In the genomic region with DNA sequence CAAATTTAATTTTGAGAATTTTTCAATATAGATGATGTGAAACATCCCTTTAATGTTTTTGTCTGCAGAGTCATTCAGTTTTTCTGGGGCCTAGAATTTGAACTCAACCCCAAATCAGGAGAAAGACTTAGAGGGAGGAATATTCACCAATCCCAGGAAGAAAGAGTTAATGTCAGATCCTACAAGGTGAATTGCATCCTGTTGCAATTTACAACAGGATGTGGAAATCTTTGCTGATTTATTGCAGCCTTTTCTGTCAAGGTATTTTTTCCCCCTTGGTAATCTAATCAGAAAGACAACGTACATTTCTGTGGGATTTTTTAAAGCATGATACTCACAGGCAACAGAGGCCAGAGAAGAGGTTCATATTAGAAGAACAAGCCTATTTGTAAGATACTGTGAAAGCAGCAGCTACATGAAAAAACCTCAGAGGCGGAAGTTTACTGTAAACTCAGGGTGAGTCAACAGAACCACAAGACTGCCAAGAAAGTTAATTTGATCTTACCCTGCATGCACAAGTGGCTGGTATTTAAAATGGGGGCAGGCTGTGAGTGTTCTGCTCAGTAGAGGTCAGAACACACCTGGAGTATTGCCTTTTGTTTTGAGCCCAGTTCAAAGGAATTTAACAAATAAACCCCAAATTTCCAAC, we compare ENCODE assay signal across 9 cellular contexts.
DNase-seq lines count a peak whose midpoint lies in the region; ATAC-seq, FAIRE-seq and TF ChIP-seq lines count a peak whose summit lies in the region.
"Had no signal": no experiment of that assay in that cellular context is flagged by ENCODE, and none has a peak within 500 bp of the region (broad histone marks: within the 10 kb centered on the region; RNA-seq: fewer than 3 reads in every experiment).

No MANE protein-coding gene starts in this region.

- H3K27ac ChIP-seq in psoas muscle (peak overlapping the region; percentile 82), substantia nigra (ENCODE audit: low read depth, low read length, poor library complexity, severe bottlenecking) (no peak overlapping the region)
- H3K27ac ChIP-seq: KMS-11 had no signal

- intact Hi-C loops in psoas muscle (cut with DNase I): no loop called here

- H3K27me3 ChIP-seq in bronchial epithelial cell (ENCODE audit: control insufficient read depth, insufficient read depth, low read length) (no peaks in the 10 kb centered on the region), psoas muscle (ENCODE audit: insufficient read depth in 3 of 3, low read length in 2 of 3) (no peaks in the 10 kb centered on the region)

- H3K36me3 ChIP-seq in bronchial epithelial cell (ENCODE audit: control insufficient read depth, insufficient read depth, low read length) (no peaks in the 10 kb centered on the region), psoas muscle (ENCODE audit: insufficient read depth in 1 of 2, low read depth in 1 of 2) (no peaks in the 10 kb centered on the region)

- peak; percentile 68 for FAIRE-seq in bronchial epithelial cell (lab: Jason Lieb, UNC)

- H3K4me3 ChIP-seq in bronchial epithelial cell (ENCODE audit: low read depth, low read length): no peak overlapping the region
- H3K4me3 ChIP-seq in psoas muscle: no peak overlapping the region

- peak; percentile 92 to 97 (median 95) for ATAC-seq in psoas muscle

- DNase-seq in activated CD4-positive, CD25-positive, alpha-beta regulatory T cell treated with anti-CD3 and anti-CD28 coated beads, Interleukin-2, amount 50 U/mL, for 16 hours (ENCODE audit: low read depth, low spot score): peak; percentile 2
- no peak for DNase-seq in activated CD4-positive, CD25-positive, alpha-beta regulatory T cell (lab: John Stamatoyannopoulos, UW)
- DNase-seq in NCI-H460 (ENCODE audit: extremely low read depth, low read depth): peak; percentile 73
- peak; percentile 93 for DNase-seq in bronchial epithelial cell (ENCODE audit: low read depth)
- DNase-seq in psoas muscle: no peak
- no peak for DNase-seq in NCI-H2029 treated with DMSO at 0.1 percent for 48 hours (lab: John Stamatoyannopoulos, UW)
- DNase-seq in substantia nigra (lab: John Stamatoyannopoulos, UW): no peak
- DNase-seq in stimulated activated CD4-positive, alpha-beta T cell treated with anti-CD3 and anti-CD28 coated beads, Interleukin-15, amount 100 ng/mL, for 24 hours: no peak

- WGBS in psoas muscle, 3 donors: 13 to 27% (median 16%) methylated on average over 2 of the region's 2 CpGs

- no peaks in the 10 kb centered on the region for H3K9me3 ChIP-seq in psoas muscle

- peaks cover 29% of the 10 kb centered on the region for H3K4me1 ChIP-seq in psoas muscle

- TF ChIP-seq CTCF in bronchial epithelial cell (IDR thresholded peaks at IDR 0.05; ENCODE audit: insufficient read depth, low read length, severe bottlenecking) (no peak), psoas muscle (IDR thresholded peaks at IDR 0.05) (no peak)

Comparison
In these comparisons a context has a peak if more than half of its experiments do, and no peak if none do; other contexts are left out.
1. DNase-seq: peak in activated CD4-positive, CD25-positive, alpha-beta regulatory T cell treated with anti-CD3 and anti-CD28 coated beads, Interleukin-2, amount 50 U/mL, for 16 hours (single experiment), NCI-H460 (single experiment) and bronchial epithelial cell (single experiment); none in activated CD4-positive, CD25-positive, alpha-beta regulatory T cell (0 of 4), psoas muscle (0 of 2), NCI-H2029 treated with DMSO at 0.1 percent for 48 hours (single experiment), substantia nigra (0 of 49) and stimulated activated CD4-positive, alpha-beta T cell treated with anti-CD3 and anti-CD28 coated beads, Interleukin-15, amount 100 ng/mL, for 24 hours (single experiment).